In the genomic region with DNA sequence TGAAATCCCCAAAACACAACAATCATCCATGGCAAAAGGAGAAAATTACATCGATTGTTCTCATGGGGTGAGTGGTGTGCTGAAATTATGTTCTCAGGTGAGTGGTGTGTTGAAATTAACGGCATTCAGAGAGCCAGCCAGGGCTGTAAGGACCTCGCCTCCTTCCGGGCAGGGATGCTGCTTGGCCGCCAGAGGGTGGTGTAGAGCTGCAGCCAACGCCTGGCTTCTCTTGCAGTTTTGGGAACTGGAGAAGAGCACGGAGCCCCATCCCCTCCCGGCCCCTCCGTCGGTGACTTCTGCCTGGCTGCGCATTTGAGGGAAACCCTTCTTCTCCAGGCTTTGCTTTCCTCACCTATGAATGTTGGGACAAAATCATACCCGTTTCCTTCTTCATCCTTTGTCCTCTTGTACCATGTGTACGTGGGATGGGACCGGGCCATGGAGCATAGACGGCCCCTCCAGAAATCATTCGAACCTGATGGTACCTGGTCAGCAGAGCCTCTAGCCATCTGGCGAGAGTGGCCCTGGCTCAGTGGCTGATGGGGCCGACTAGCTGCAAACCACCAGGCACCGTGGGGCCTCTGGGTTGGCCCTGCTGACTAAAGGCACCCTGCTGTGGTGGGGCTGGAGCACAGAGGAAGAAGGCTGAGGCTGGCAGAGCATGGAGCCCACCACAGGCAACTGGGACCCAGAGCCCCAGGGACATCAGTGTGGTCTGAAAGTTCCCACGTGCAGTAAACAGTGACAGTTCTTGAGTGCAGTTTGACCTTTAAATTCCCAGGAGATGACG, we compare ENCODE assay signal across 7 cellular contexts. TPM values are rescaled to one million over a fixed set of nuclear protein-coding genes. Genes with fewer than 3 reads are reported as not detected.
DNase-seq lines count a peak whose midpoint lies in the region; ATAC-seq, FAIRE-seq and TF ChIP-seq lines count a peak whose summit lies in the region.

No MANE protein-coding gene starts in this region.

- TF ChIP-seq CTCF in GM12872 (IDR thresholded peaks at IDR 0.05; ENCODE audit: insufficient read depth, low read depth, low read length) (peak; percentile 97), mucosa of descending colon (IDR thresholded peaks at IDR 0.05) (peak; percentile 72)

- H3K36me3 Mint-ChIP-seq in activated CD4-positive, alpha-beta memory T cell treated with anti-CD3 and anti-CD28 coated beads for 36 hours: peaks cover 21% of the 10 kb centered on the region

- no peak overlapping the region for H3K27ac Mint-ChIP-seq in activated CD4-positive, alpha-beta memory T cell treated with anti-CD3 and anti-CD28 coated beads for 36 hours

- CTCF ChIA-PET in activated CD4-positive, alpha-beta memory T cell treated with anti-CD3 and anti-CD28 coated beads for 36 hours (lab: Charles Lee): interaction anchor here (0.9 to 1.8 kb wide), 12 partner anchors 10 to 292 kb away, joined by 3 to 9 read pairs (median 4); no protein-coding TSS in a partner anchor

- no peak overlapping the region for H3K4me3 Mint-ChIP-seq in activated CD4-positive, alpha-beta memory T cell treated with anti-CD3 and anti-CD28 coated beads for 36 hours

- intact Hi-C loops in activated CD4-positive, alpha-beta memory T cell treated with anti-CD3 and anti-CD28 coated beads for 36 hours (cut with micrococcal nuclease): loop anchor here (1.0 kb wide), 1 partner anchor 125 kb away; no protein-coding TSS in a partner anchor
- intact Hi-C loops in mucosa of descending colon (cut with DNase I, micrococcal nuclease): loop anchor here (5.0 kb wide), 1 partner anchor 123 kb away; a partner anchor contains a TSS

- peak; percentile 58 for ATAC-seq in HG02588 (IDR thresholded peaks at IDR 0.05; ENCODE audit: unreplicated experiment)
- ATAC-seq in mucosa of descending colon: peak; percentile 81

- no peaks in the 10 kb centered on the region for H3K36me3 ChIP-seq in mucosa of descending colon (ENCODE audit: low read depth)

- POLR2A ChIA-PET in activated CD4-positive, alpha-beta memory T cell treated with anti-CD3 and anti-CD28 coated beads for 36 hours (lab: Charles Lee): interaction anchor here (0.6 kb wide), 1 partner anchor 160 kb away, joined by 3 read pairs; no protein-coding TSS in a partner anchor

- H3K4me1 ChIP-seq in mucosa of descending colon (ENCODE audit: low read depth): peaks cover 5% of the 10 kb centered on the region

- no peaks in the 10 kb centered on the region for H3K27me3 Mint-ChIP-seq in activated CD4-positive, alpha-beta memory T cell treated with anti-CD3 and anti-CD28 coated beads for 36 hours

- no peak overlapping the region for H3K4me3 ChIP-seq in mucosa of descending colon

- H3K9me3 ChIP-seq in mucosa of descending colon: no peaks in the 10 kb centered on the region

- H3K4me1 Mint-ChIP-seq in activated CD4-positive, alpha-beta memory T cell treated with anti-CD3 and anti-CD28 coated beads for 36 hours (ENCODE audit: low read depth): no peaks in the 10 kb centered on the region

- DNase-seq in NCI-H2196 treated with DMSO at 0.1 percent for 48 hours (lab: John Stamatoyannopoulos, UW; ENCODE audit: unreplicated experiment) (peak; percentile 21), mucosa of descending colon (peak in 2 of 3 donors; percentile 65 to 73)
- DNase-seq in activated CD4-positive, alpha-beta memory T cell treated with anti-CD3 and anti-CD28 coated beads for 36 hours: peak; percentile 70
- peak in 5 of 6 experiments; percentile 6 to 47 (median 12) for DNase-seq in stimulated activated naive CD4-positive, alpha-beta T cell (lab: John Stamatoyannopoulos, UW)

- no peaks in the 10 kb centered on the region for H3K9me3 Mint-ChIP-seq in activated CD4-positive, alpha-beta memory T cell treated with anti-CD3 and anti-CD28 coated beads for 36 hours

- FAIRE-seq in endometrium (lab: Jason Lieb, UNC): peak; percentile 35

RNA-seq across cellular contexts. Expression of a gene that starts 28.4 kb away (rescaled TPM):
- total RNA-seq in activated CD4-positive, alpha-beta memory T cell treated with anti-CD3 and anti-CD28 coated beads for 36 hours: 10 to 100 TPM; 24.1 to 29.2 TPM
- 10 to 100 TPM; 14.0 to 21.7 (median 17.1) TPM for total RNA-seq in mucosa of descending colon

RNA-seq across cellular contexts. Expression of a gene that starts 28.4 kb away (rescaled TPM):
- total RNA-seq in activated CD4-positive, alpha-beta memory T cell treated with anti-CD3 and anti-CD28 coated beads for 36 hours: 10 to 100 TPM; 42.3 to 45.8 TPM
- total RNA-seq in mucosa of descending colon: 10 to 100 TPM; 22.4 to 34.7 (median 26.0) TPM

Comparison
In these comparisons a context has a peak if more than half of its experiments do, and no peak if none do; other contexts are left out.
1. DNase-seq: peak in every context shown above with its lines; median percentile 70 in activated CD4-positive, alpha-beta memory T cell treated with anti-CD3 and anti-CD28 coated beads for 36 hours; 69 in mucosa of descending colon; 21 in NCI-H2196 treated with DMSO at 0.1 percent for 48 hours; 12 in stimulated activated naive CD4-positive, alpha-beta T cell.